In the genomic region with DNA sequence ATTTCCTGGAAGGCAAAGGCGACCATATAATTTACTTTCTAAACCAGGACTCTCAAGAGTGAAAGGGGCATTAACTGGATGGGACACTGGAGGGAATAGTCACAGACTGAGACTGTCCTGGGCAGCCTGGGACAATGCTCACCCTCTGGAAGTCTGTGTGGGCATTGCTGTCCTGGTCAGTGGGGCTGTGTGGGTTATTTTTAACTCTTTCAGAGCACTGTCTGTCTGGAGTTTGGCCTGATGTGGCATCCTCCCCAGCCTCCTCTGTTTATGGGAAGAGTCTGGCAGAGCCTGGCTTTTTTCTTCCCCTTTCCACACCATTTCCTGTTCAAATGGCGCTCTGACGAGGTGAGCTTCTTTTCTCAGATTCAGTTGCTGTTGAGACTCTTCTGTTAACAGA, we compare ENCODE assay signal across 18 cellular contexts. TPM values are rescaled to one million over a fixed set of nuclear protein-coding genes. Genes with fewer than 3 reads are reported as not detected.
DNase-seq lines count a peak whose midpoint lies in the region; ATAC-seq and TF ChIP-seq lines count a peak whose summit lies in the region.
"Had no signal": no experiment of that assay in that cellular context is flagged by ENCODE, and none has a peak within 500 bp of the region (broad histone marks: within the 10 kb centered on the region; RNA-seq: fewer than 3 reads in every experiment).

No MANE protein-coding gene starts in this region.

- intact Hi-C loops in sigmoid colon (cut with DNase I): no loop called here
- intact Hi-C loops in mucosa of descending colon (cut with DNase I, micrococcal nuclease): no loop called here

- H3K4me3 Mint-ChIP-seq in mesothelial cell of epicardium: no peak overlapping the region
- H3K4me3 Mint-ChIP-seq: GM23338 had no signal

- H3K36me3 Mint-ChIP-seq in mesothelial cell of epicardium: no peaks in the 10 kb centered on the region

- H3K9me3 Mint-ChIP-seq in mesothelial cell of epicardium: no peaks in the 10 kb centered on the region
- H3K9me3 Mint-ChIP-seq: GM23338 had no signal

- no peak for TF ChIP-seq EP300 in sigmoid colon (IDR thresholded peaks at IDR 0.05)

- H3K27ac Mint-ChIP-seq in mesothelial cell of epicardium: no peak overlapping the region
- H3K27ac Mint-ChIP-seq: GM23338 had no signal

- H3K36me3 ChIP-seq in SK-N-MC (ENCODE audit: insufficient read depth, low read length) (no peaks in the 10 kb centered on the region; the same call in 1 of the 2 replicates), sigmoid colon (no peaks in the 10 kb centered on the region), Peyer's patch (no peaks in the 10 kb centered on the region), mucosa of descending colon (ENCODE audit: low read depth) (no peaks in the 10 kb centered on the region)

- no peak for DNase-seq in SK-N-MC (ENCODE audit: low read depth, low spot score)
- DNase-seq in ecto neural progenitor cell (ENCODE audit: low spot score): peak; percentile 14
- peak; percentile 14 for DNase-seq in medulla oblongata (ENCODE audit: extremely low spot score)
- no peak for DNase-seq in sigmoid colon
- no peak for DNase-seq in COLO668 (lab: John Stamatoyannopoulos, UW; ENCODE audit: unreplicated experiment)
- DNase-seq in Peyer's patch: no peak
- no peak for DNase-seq in mesothelial cell of epicardium (ENCODE audit: low spot score in 2 of 2, unreplicated experiment in 2 of 2)
- no peak for DNase-seq in mucosa of descending colon
- DNase-seq: COR-L47, GF-D8, MV-4-11, NCI-H1417 treated with DMSO at 0.1 percent for 48 hours, NCI-H2029, NCI-H2171, NCI-H446 treated with DMSO at 0.1 percent for 48 hours, NCI-H774 had no signal

- H3K27ac ChIP-seq in SK-N-MC: peak overlapping the region; percentile 43
- peak overlapping the region in 3 of 4 donors; percentile 16 to 66 (median 18) for H3K27ac ChIP-seq in sigmoid colon
- H3K27ac ChIP-seq in Peyer's patch: peak overlapping the region in 1 of 4 donors; percentile 26
- H3K27ac ChIP-seq: A549 had no signal

- TF ChIP-seq POLR2A in sigmoid colon (IDR thresholded peaks at IDR 0.05) (no peak), Peyer's patch (IDR thresholded peaks at IDR 0.05) (no peak)

- H3K9me3 ChIP-seq in SK-N-MC (ENCODE audit: low read depth, low read length): no peaks in the 10 kb centered on the region
- no peaks in the 10 kb centered on the region for H3K9me3 ChIP-seq in sigmoid colon
- H3K9me3 ChIP-seq in Peyer's patch: no peaks in the 10 kb centered on the region
- no peaks in the 10 kb centered on the region for H3K9me3 ChIP-seq in mucosa of descending colon
- H3K9me3 ChIP-seq: A549 had no signal

- WGBS in sigmoid colon, 2 donors: 35 to 47% methylated on average over 3 of the region's 3 CpGs

- TF ChIP-seq CTCF in sigmoid colon (IDR thresholded peaks at IDR 0.05) (no peak), Peyer's patch (IDR thresholded peaks at IDR 0.05) (no peak), mesothelial cell of epicardium (IDR thresholded peaks at IDR 0.05; ENCODE audit: unreplicated experiment) (no peak), mucosa of descending colon (IDR thresholded peaks at IDR 0.05) (no peak)

- H3K9ac ChIP-seq in SK-N-MC (ENCODE audit: insufficient read length): no peak overlapping the region

- H3K4me1 ChIP-seq in sigmoid colon (peaks cover 0 to 54% (median 27%) of the 10 kb centered on the region in 4 donors), Peyer's patch (peaks cover 0 to 5% (median 0%) of the 10 kb centered on the region in 4 donors), mucosa of descending colon (ENCODE audit: low read depth) (peaks cover 3% of the 10 kb centered on the region)
- H3K4me1 ChIP-seq: A549 had no signal

- no peak for ATAC-seq in mucosa of descending colon
- ATAC-seq: A549, GM23338 had no signal

- H3K4me1 Mint-ChIP-seq in mesothelial cell of epicardium: peaks cover 32% of the 10 kb centered on the region

- H3K27me3 ChIP-seq in sigmoid colon: no peaks in the 10 kb centered on the region
- no peaks in the 10 kb centered on the region for H3K27me3 ChIP-seq in Peyer's patch

- H3K4me3 ChIP-seq in SK-N-MC: no peak overlapping the region
- H3K4me3 ChIP-seq in sigmoid colon: no peak overlapping the region
- H3K4me3 ChIP-seq in Peyer's patch: no peak overlapping the region
- H3K4me3 ChIP-seq in mucosa of descending colon: no peak overlapping the region
- H3K4me3 ChIP-seq: A549, GM23338 had no signal

- no peaks in the 10 kb centered on the region for H3K27me3 Mint-ChIP-seq in mesothelial cell of epicardium (ENCODE audit: low read depth)

RNA-seq across cellular contexts. Expression of a gene that starts 11.7 kb away (rescaled TPM):
- total RNA-seq in sigmoid colon: 10 to 100 TPM; 23.2 to 53.2 (median 35.4) TPM
- 1 to 10 TPM; 4.2 to 8.5 (median 8.3) TPM for polyA plus RNA-seq in sigmoid colon
- 100 to 1,000 TPM in 1 of 4 donors, 10 to 100 TPM in 2, 1 to 10 TPM in 1; 8.8 to 178 (median 22.5) TPM for total RNA-seq in Peyer's patch
- total RNA-seq in mesothelial cell of epicardium: 13.3 to 15.2 TPM (median 13.7 TPM) in 3 replicates
- 10 to 100 TPM in 1 of 3 donors, 1 to 10 TPM in 2; 6.1 to 27.8 (median 9.1) TPM for total RNA-seq in mucosa of descending colon
- polyA plus RNA-seq: A549 had no signal

Comparison
In these comparisons a context has a peak if more than half of its experiments do, and no peak if none do; other contexts are left out.
1. DNase-seq: peak in ecto neural progenitor cell (single experiment) and medulla oblongata (single experiment); none in SK-N-MC (single experiment), sigmoid colon (single experiment), COLO668 (single experiment), Peyer's patch (0 of 3), mesothelial cell of epicardium (0 of 2) and mucosa of descending colon (0 of 3).